In the genomic region with DNA sequence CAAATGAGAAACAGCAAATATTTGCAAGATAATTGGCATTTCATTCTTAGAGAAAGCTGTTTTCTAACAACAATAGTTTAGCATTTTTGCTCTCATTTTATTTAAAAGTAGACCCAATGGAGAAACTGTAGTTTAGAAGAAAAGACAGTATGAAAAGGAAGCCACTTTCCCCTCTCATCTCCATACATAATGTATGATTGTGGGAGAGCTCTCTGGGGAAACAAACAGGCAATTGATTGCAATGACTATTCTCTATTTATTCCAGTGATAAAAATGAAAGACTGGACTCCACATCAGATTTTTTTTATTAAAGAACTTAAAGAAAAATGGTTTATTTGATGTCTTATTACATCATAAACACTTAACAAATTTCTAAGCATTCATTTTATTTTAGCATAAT, we compare ENCODE assay signal across 25 cellular contexts.
"Had no signal": no experiment of that assay in that cellular context is flagged by ENCODE, and none has a peak within 500 bp of the region (broad histone marks: within the 10 kb centered on the region; RNA-seq: fewer than 3 reads in every experiment).

No MANE protein-coding gene starts in this region.

- H3K4me1 Mint-ChIP-seq: natural killer cell; stimulated activated memory B cell treated with anti-CD40 and anti-IgM and Interleukin-4, amounts not matched to agents 10 μg/mL and 1 μg/mL and 100 μg/mL, for 72 hours had no signal

- H3K4me3 ChIP-seq: coronary artery, hepatocyte, mucosa of descending colon, neural progenitor cell, pancreas, prostate gland, spleen had no signal

- FAIRE-seq: endometrium, kidney, pancreas, urothelium cell line had no signal

- H3K4me2 ChIP-seq: hepatocyte, neural progenitor cell had no signal

- H3K79me2 ChIP-seq: hepatocyte had no signal

- H3K27me3 ChIP-seq: hepatocyte, neural progenitor cell, pancreas, spleen had no signal

- DNase-seq: effector memory CD4-positive, alpha-beta T cell; head of caudate nucleus; kidney; left colon; left ventricle myocardium superior; mucosa of descending colon; natural killer cell; nucleus accumbens; pancreas; retina; spleen; stimulated activated CD4-positive, alpha-beta T cell treated with anti-CD3 and anti-CD28 coated beads, Interleukin-15, amount 100 ng/mL, for 24 hours; stimulated activated CD4-positive, alpha-beta T cell treated with anti-CD3 and anti-CD28 coated beads, Interleukin-1b, Interleukin-23, amount 100 ng/mL, for 48 hours; stimulated activated CD4-positive, alpha-beta T cell treated with anti-CD3 and anti-CD28 coated beads, Interleukin-4, amount 100 ng/mL, for 24 hours; trophoblast cell had no signal

- H2AFZ ChIP-seq: hepatocyte, neural progenitor cell had no signal

- H3K36me3 Mint-ChIP-seq: natural killer cell; neural progenitor cell; stimulated activated memory B cell treated with anti-CD40 and anti-IgM and Interleukin-4, amounts not matched to agents 10 μg/mL and 1 μg/mL and 100 μg/mL, for 72 hours had no signal

- H3K9ac ChIP-seq: neural progenitor cell had no signal

- H3K27ac ChIP-seq: coronary artery, hepatocyte, neural progenitor cell, pancreas, prostate gland, spleen had no signal

- H3K9me3 Mint-ChIP-seq: natural killer cell; neural progenitor cell; stimulated activated memory B cell treated with anti-CD40 and anti-IgM and Interleukin-4, amounts not matched to agents 10 μg/mL and 1 μg/mL and 100 μg/mL, for 72 hours; stimulated activated naive CD8-positive, alpha-beta T cell treated with anti-CD3 and anti-CD28 coated beads, Interleukin-15, Interleukin-2, amounts not matched to agents 100 ng/mL and 50 ng/mL, for 24 hours had no signal

- H3K36me3 ChIP-seq: neural progenitor cell, pancreas, prostate gland, spleen had no signal

- ATAC-seq: esophagus mucosa; left colon; left ventricle myocardium superior; mucosa of descending colon; natural killer cell; pancreas; sciatic nerve; stimulated activated memory B cell treated with anti-CD40 and anti-IgM and Interleukin-4, amounts not matched to agents 10 μg/mL and 1 μg/mL and 100 μg/mL, for 72 hours had no signal

- H3K27ac Mint-ChIP-seq: natural killer cell; neural progenitor cell; stimulated activated memory B cell treated with anti-CD40 and anti-IgM and Interleukin-4, amounts not matched to agents 10 μg/mL and 1 μg/mL and 100 μg/mL, for 72 hours; stimulated activated naive CD8-positive, alpha-beta T cell treated with anti-CD3 and anti-CD28 coated beads, Interleukin-15, Interleukin-2, amounts not matched to agents 100 ng/mL and 50 ng/mL, for 24 hours had no signal

- H3K4me3 Mint-ChIP-seq: natural killer cell; neural progenitor cell; stimulated activated memory B cell treated with anti-CD40 and anti-IgM and Interleukin-4, amounts not matched to agents 10 μg/mL and 1 μg/mL and 100 μg/mL, for 72 hours; stimulated activated naive CD8-positive, alpha-beta T cell treated with anti-CD3 and anti-CD28 coated beads, Interleukin-15, Interleukin-2, amounts not matched to agents 100 ng/mL and 50 ng/mL, for 24 hours had no signal

- H3K9me3 ChIP-seq: mucosa of descending colon, pancreas, prostate gland, spleen had no signal
